Comparison of ENCODE assay signal across 11 cellular contexts in the genomic region with DNA sequence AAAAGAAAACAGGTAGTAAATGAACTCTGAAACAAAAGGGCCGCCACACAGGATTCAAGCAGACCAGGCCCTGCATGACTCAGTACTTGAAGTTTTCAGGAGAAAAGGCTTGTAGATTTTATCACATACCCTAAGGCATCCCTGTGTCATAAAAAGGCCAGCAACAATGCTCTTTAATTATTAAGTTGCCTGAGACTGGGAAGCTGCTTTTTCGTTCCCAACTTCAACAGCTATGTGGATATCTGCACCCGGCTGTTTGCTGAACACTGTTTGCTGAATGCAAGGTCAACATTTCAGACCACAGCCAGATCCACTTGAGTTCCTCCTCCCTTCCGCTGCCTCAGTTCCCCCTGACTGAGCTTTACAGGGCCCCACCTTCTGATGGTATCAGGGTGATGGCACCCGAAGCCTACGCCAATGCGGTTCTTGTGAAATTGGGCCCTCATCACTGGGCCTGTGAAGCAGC. TPM values are rescaled to one million over a fixed set of nuclear protein-coding genes. Genes with fewer than 3 reads are reported as not detected.
A peak's percentile ranks its signal among the peaks of the same experiment; 100 is the strongest.
DNase-seq lines count a peak whose midpoint lies in the region; ATAC-seq and TF ChIP-seq lines count a peak whose summit lies in the region.
"Had no signal": no experiment of that assay in that cellular context is flagged by ENCODE, and none has a peak within 500 bp of the region (broad histone marks: within the 10 kb centered on the region; RNA-seq: fewer than 3 reads in every experiment).

No MANE protein-coding gene starts in this region.

- no peak for DNase-seq in activated naive CD4-positive, alpha-beta T cell treated with anti-CD3 and anti-CD28 coated beads, Interleukin-2, amount 50 U/mL, for 72 hours (ENCODE audit: low spot score in 2 of 2)
- DNase-seq in activated naive CD4-positive, alpha-beta T cell treated with anti-CD3 and anti-CD28 coated beads, Interleukin-2, amount 10 ng/mL, durations not matched to agents 7 days and 5 days = no peak
- no peak for DNase-seq in activated CD4-positive, alpha-beta memory T cell treated with anti-CD3 and anti-CD28 coated beads, Interleukin-2, amount 10 ng/mL, durations not matched to agents 7 days and 5 days
- DNase-seq in left kidney (ENCODE audit: low read depth, low spot score) = peak; percentile 40
- no peak for DNase-seq in upper lobe of left lung
- no peak for DNase-seq in coronary artery (ENCODE audit: low spot score)
- no peak for DNase-seq in NCI-H69 (lab: John Stamatoyannopoulos, UW)
- DNase-seq in DMS153 treated with DMSO at 0.1 percent for 48 hours (lab: John Stamatoyannopoulos, UW; ENCODE audit: unreplicated experiment) = no peak
- DNase-seq: NCI-H2107 had no signal

- no peaks in the 10 kb centered on the region for H3K27me3 ChIP-seq in upper lobe of left lung

- TF ChIP-seq POLR2A in upper lobe of left lung (IDR thresholded peaks at IDR 0.05) = no peak

- ATAC-seq in activated naive CD4-positive, alpha-beta T cell treated with anti-CD3 and anti-CD28 coated beads, Interleukin-2, amount 50 U/mL, for 72 hours = no peak
- ATAC-seq in upper lobe of left lung (ENCODE audit: low FRiP score in 2 of 2) = no peak

- H3K27me3 Mint-ChIP-seq in activated naive CD4-positive, alpha-beta T cell treated with anti-CD3 and anti-CD28 coated beads, Interleukin-2, amount 10 ng/mL, durations not matched to agents 7 days and 5 days = peaks cover 4% of the 10 kb centered on the region
- H3K27me3 Mint-ChIP-seq in activated CD4-positive, alpha-beta memory T cell treated with anti-CD3 and anti-CD28 coated beads, Interleukin-2, amount 10 ng/mL, durations not matched to agents 7 days and 5 days = no peaks in the 10 kb centered on the region

- H3K36me3 ChIP-seq in upper lobe of left lung = peaks cover 64 to 76% (median 71%) of the 10 kb centered on the region in 4 donors

- H3K4me3 ChIP-seq in upper lobe of left lung = no peak overlapping the region
- H3K4me3 ChIP-seq in coronary artery = no peak overlapping the region

- no peaks in the 10 kb centered on the region for H3K9me3 Mint-ChIP-seq in activated naive CD4-positive, alpha-beta T cell treated with anti-CD3 and anti-CD28 coated beads, Interleukin-2, amount 50 U/mL, for 72 hours
- H3K9me3 Mint-ChIP-seq in activated naive CD4-positive, alpha-beta T cell treated with anti-CD3 and anti-CD28 coated beads, Interleukin-2, amount 10 ng/mL, durations not matched to agents 7 days and 5 days = no peaks in the 10 kb centered on the region
- H3K9me3 Mint-ChIP-seq in activated CD4-positive, alpha-beta memory T cell treated with anti-CD3 and anti-CD28 coated beads, Interleukin-2, amount 10 ng/mL, durations not matched to agents 7 days and 5 days = no peaks in the 10 kb centered on the region

- 80 to 90% methylated on average over 7 of the region's 7 CpGs for WGBS in upper lobe of left lung, 2 donors

- peaks cover 41% of the 10 kb centered on the region for H3K4me1 Mint-ChIP-seq in activated naive CD4-positive, alpha-beta T cell treated with anti-CD3 and anti-CD28 coated beads, Interleukin-2, amount 10 ng/mL, durations not matched to agents 7 days and 5 days
- H3K4me1 Mint-ChIP-seq in activated CD4-positive, alpha-beta memory T cell treated with anti-CD3 and anti-CD28 coated beads, Interleukin-2, amount 10 ng/mL, durations not matched to agents 7 days and 5 days = peaks cover 45% of the 10 kb centered on the region

- peak overlapping the region; percentile 55 to 64 for H3K27ac Mint-ChIP-seq in activated naive CD4-positive, alpha-beta T cell treated with anti-CD3 and anti-CD28 coated beads, Interleukin-2, amount 50 U/mL, for 72 hours
- H3K27ac Mint-ChIP-seq in activated naive CD4-positive, alpha-beta T cell treated with anti-CD3 and anti-CD28 coated beads, Interleukin-2, amount 10 ng/mL, durations not matched to agents 7 days and 5 days = no peak overlapping the region
- H3K27ac Mint-ChIP-seq in activated CD4-positive, alpha-beta memory T cell treated with anti-CD3 and anti-CD28 coated beads, Interleukin-2, amount 10 ng/mL, durations not matched to agents 7 days and 5 days = peak overlapping the region; percentile 11

- peaks cover 11 to 44% (median 16%) of the 10 kb centered on the region in 4 donors for H3K4me1 ChIP-seq in upper lobe of left lung

- TF ChIP-seq CTCF in upper lobe of left lung (IDR thresholded peaks at IDR 0.05) (no peak), coronary artery (IDR thresholded peaks at IDR 0.05) (no peak)

- TF ChIP-seq EP300 in upper lobe of left lung (IDR thresholded peaks at IDR 0.05) = no peak

- CTCF ChIA-PET in activated naive CD4-positive, alpha-beta T cell treated with anti-CD3 and anti-CD28 coated beads, Interleukin-2, amount 10 ng/mL, durations not matched to agents 7 days and 5 days (lab: Charles Lee) = interaction anchor here (0.9 kb wide), 1 partner anchor 20 kb away, joined by 3 read pairs; no protein-coding TSS in a partner anchor
- CTCF ChIA-PET in activated CD4-positive, alpha-beta memory T cell treated with anti-CD3 and anti-CD28 coated beads, Interleukin-2, amount 10 ng/mL, durations not matched to agents 7 days and 5 days (lab: Charles Lee) = interaction anchor here (2.1 kb wide), 1 partner anchor 68 kb away, joined by 5 read pairs; no protein-coding TSS in a partner anchor

- no peak overlapping the region for H3K4me3 Mint-ChIP-seq in activated naive CD4-positive, alpha-beta T cell treated with anti-CD3 and anti-CD28 coated beads, Interleukin-2, amount 10 ng/mL, durations not matched to agents 7 days and 5 days
- no peak overlapping the region for H3K4me3 Mint-ChIP-seq in activated CD4-positive, alpha-beta memory T cell treated with anti-CD3 and anti-CD28 coated beads, Interleukin-2, amount 10 ng/mL, durations not matched to agents 7 days and 5 days

- peaks cover 40 to 46% of the 10 kb centered on the region in 2 donors for H3K36me3 Mint-ChIP-seq in activated naive CD4-positive, alpha-beta T cell treated with anti-CD3 and anti-CD28 coated beads, Interleukin-2, amount 50 U/mL, for 72 hours
- H3K36me3 Mint-ChIP-seq in activated naive CD4-positive, alpha-beta T cell treated with anti-CD3 and anti-CD28 coated beads, Interleukin-2, amount 10 ng/mL, durations not matched to agents 7 days and 5 days = peaks cover 68% of the 10 kb centered on the region
- H3K36me3 Mint-ChIP-seq in activated CD4-positive, alpha-beta memory T cell treated with anti-CD3 and anti-CD28 coated beads, Interleukin-2, amount 10 ng/mL, durations not matched to agents 7 days and 5 days (ENCODE audit: low read depth) = peaks cover 70% of the 10 kb centered on the region

- no peaks in the 10 kb centered on the region for H3K9me3 ChIP-seq in upper lobe of left lung

- H3K27ac ChIP-seq in upper lobe of left lung = peak overlapping the region in 3 of 4 donors; percentile 1 to 61 (median 52)
- H3K27ac ChIP-seq in coronary artery = no peak overlapping the region

- POLR2A ChIA-PET in activated CD4-positive, alpha-beta memory T cell treated with anti-CD3 and anti-CD28 coated beads, Interleukin-2, amount 10 ng/mL, durations not matched to agents 7 days and 5 days (lab: Charles Lee) = interaction anchor here (0.9 to 2.8 kb wide), 4 partner anchors 10 to 112 kb away, joined by 3 to 11 read pairs (median 5); a partner anchor contains a TSS

RNA-seq across cellular contexts. Expression of a gene that starts 6.1 kb away (rescaled TPM):
- 100 to 1,000 TPM; 129 to 170 TPM for total RNA-seq in activated naive CD4-positive, alpha-beta T cell treated with anti-CD3 and anti-CD28 coated beads, Interleukin-2, amount 50 U/mL, for 72 hours
- total RNA-seq in activated CD4-positive, alpha-beta memory T cell treated with anti-CD3 and anti-CD28 coated beads, Interleukin-2, amount 10 ng/mL, durations not matched to agents 7 days and 5 days = 100 to 1,000 TPM; 188 to 195 TPM
- 100 to 1,000 TPM; 104 to 225 (median 189) TPM for total RNA-seq in upper lobe of left lung

RNA-seq across cellular contexts. Expression of a gene that starts 12.1 kb away (rescaled TPM):
- total RNA-seq in activated naive CD4-positive, alpha-beta T cell treated with anti-CD3 and anti-CD28 coated beads, Interleukin-2, amount 50 U/mL, for 72 hours = 100 to 1,000 TPM; 658 to 720 TPM
- total RNA-seq in activated CD4-positive, alpha-beta memory T cell treated with anti-CD3 and anti-CD28 coated beads, Interleukin-2, amount 10 ng/mL, durations not matched to agents 7 days and 5 days = 100 to 1,000 TPM; 457 to 464 TPM
- total RNA-seq in upper lobe of left lung = 100 to 1,000 TPM; 156 to 274 (median 178) TPM

RNA-seq across cellular contexts. Expression of a gene that starts 24.9 kb away (rescaled TPM):
- total RNA-seq in activated naive CD4-positive, alpha-beta T cell treated with anti-CD3 and anti-CD28 coated beads, Interleukin-2, amount 50 U/mL, for 72 hours = under 1 TPM; 0.59 to 0.66 TPM
- total RNA-seq in activated CD4-positive, alpha-beta memory T cell treated with anti-CD3 and anti-CD28 coated beads, Interleukin-2, amount 10 ng/mL, durations not matched to agents 7 days and 5 days = under 1 TPM; 0.81 to 0.93 TPM
- 10 to 100 TPM in 1 of 6 donors, 1 to 10 TPM in 5; 3.1 to 12.3 (median 5.0) TPM for total RNA-seq in upper lobe of left lung

RNA-seq across cellular contexts. Expression of a gene that starts 40.4 kb away (rescaled TPM):
- total RNA-seq in activated naive CD4-positive, alpha-beta T cell treated with anti-CD3 and anti-CD28 coated beads, Interleukin-2, amount 50 U/mL, for 72 hours = 100 to 1,000 TPM; 105 to 137 TPM
- total RNA-seq in activated CD4-positive, alpha-beta memory T cell treated with anti-CD3 and anti-CD28 coated beads, Interleukin-2, amount 10 ng/mL, durations not matched to agents 7 days and 5 days = 10 to 100 TPM; 79.9 to 82.2 TPM
- total RNA-seq in upper lobe of left lung = 10 to 100 TPM in 5 of 6 donors, 1 to 10 TPM in 1; 8.7 to 23.1 (median 13.2) TPM

RNA-seq across cellular contexts. Expression of a gene that starts 48.7 kb away (rescaled TPM):
- not detected for total RNA-seq in activated naive CD4-positive, alpha-beta T cell treated with anti-CD3 and anti-CD28 coated beads, Interleukin-2, amount 50 U/mL, for 72 hours
- total RNA-seq in activated CD4-positive, alpha-beta memory T cell treated with anti-CD3 and anti-CD28 coated beads, Interleukin-2, amount 10 ng/mL, durations not matched to agents 7 days and 5 days = not detected
- 10 to 100 TPM in 1 of 6 donors, not detected in 5; 12.4 TPM for total RNA-seq in upper lobe of left lung
- total RNA-seq: HT1080, mononuclear cell had no signal

Comparison
In these comparisons a context has a peak if more than half of its experiments do, and no peak if none do; other contexts are left out.
1. H3K27ac ChIP-seq: peak in upper lobe of left lung (3 of 4); none in coronary artery (0 of 2).